ENCODE assay signal across 24 cellular contexts in the genomic region with DNA sequence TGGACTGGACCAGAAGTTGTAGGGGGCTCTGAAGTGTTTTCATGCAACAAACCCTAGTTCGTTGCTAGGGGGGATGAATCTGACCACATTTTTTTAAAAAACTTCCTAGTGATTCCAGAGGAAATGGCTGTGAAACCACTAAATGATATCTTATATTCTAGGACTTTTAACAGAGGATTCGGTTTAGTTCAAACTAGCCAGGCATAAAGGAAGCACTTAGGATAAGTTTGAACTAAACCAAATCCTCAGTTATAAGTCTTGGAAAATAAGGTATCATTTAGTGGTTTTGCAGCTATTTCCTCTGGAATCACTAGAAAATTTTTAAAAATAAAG.
"Had no signal": no experiment of that assay in that cellular context is flagged by ENCODE, and none has a peak within 500 bp of the region (broad histone marks: within the 10 kb centered on the region; RNA-seq: fewer than 3 reads in every experiment).

No MANE protein-coding gene starts in this region.

- H3K27ac Mint-ChIP-seq: activated B cell treated with CpG ODN at 0.5 μM for 24 hours; activated CD4-positive, alpha-beta T cell treated with anti-CD3 and anti-CD28 coated beads, Interleukin-2, amount 10 ng/mL, durations not matched to agents 24 days and 14 days; activated CD8-positive, alpha-beta memory T cell treated with anti-CD3 and anti-CD28 coated beads, Interleukin-2, amount 10 ng/mL, durations not matched to agents 7 days and 5 days; activated naive CD4-positive, alpha-beta T cell treated with anti-CD3 and anti-CD28 coated beads, Interleukin-2, amount 50 U/mL, for 24 hours; activated T-cell treated with anti-CD3 and anti-CD28 coated beads, Interleukin-2, amount 50 U/mL, for 24 hours; activated T-helper 1 cell treated with anti-CD3 and anti-CD28 coated beads, Interleukin-12 subunit alpha, Interleukin-12 subunit beta, Interleukin-2, Interleukin-4 antibody, amounts not matched to agents 30 ng/mL and 10 ng/mL and 1 ng/mL, durations not matched to agents 14 hours and 24 hours and 36 hours; T-helper 17 cell had no signal

- DNase-seq: activated B cell treated with CpG ODN at 0.5 μM for 24 hours; activated CD4-positive, alpha-beta T cell treated with anti-CD3 and anti-CD28 coated beads for 1 hour; activated CD4-positive, alpha-beta T cell treated with anti-CD3 and anti-CD28 coated beads, Interleukin-2, amount 10 ng/mL, durations not matched to agents 24 days and 14 days; activated CD4-positive, alpha-beta T cell treated with anti-CD3 and anti-CD28 coated beads, Interleukin-2, amount 50 U/mL, for 48 hours; activated CD8-positive, alpha-beta memory T cell treated with anti-CD3 and anti-CD28 coated beads, Interleukin-2, amount 10 ng/mL, durations not matched to agents 7 days and 5 days; activated effector memory CD4-positive, alpha-beta T cell treated with Interleukin-2 at 50 U/mL for 16 hours; activated naive CD4-positive, alpha-beta T cell; activated T-cell treated with anti-CD3 and anti-CD28 coated beads, Interleukin-2, amount 50 U/mL, for 24 hours; aorta; Karpas-422; MM.1S; NCI-H1105; NCI-H1436; NCI-H187; NCI-H2081; NCI-H446; NCI-H524; PC-3; SIG-M5; T-helper 17 cell; T-helper 9 cell had no signal

- H3K4me3 Mint-ChIP-seq: activated B cell treated with CpG ODN at 0.5 μM for 24 hours; activated CD4-positive, alpha-beta T cell treated with anti-CD3 and anti-CD28 coated beads, Interleukin-2, amount 10 ng/mL, durations not matched to agents 24 days and 14 days; activated CD8-positive, alpha-beta memory T cell treated with anti-CD3 and anti-CD28 coated beads, Interleukin-2, amount 10 ng/mL, durations not matched to agents 7 days and 5 days; activated naive CD4-positive, alpha-beta T cell treated with anti-CD3 and anti-CD28 coated beads, Interleukin-2, amount 50 U/mL, for 24 hours; activated T-cell treated with anti-CD3 and anti-CD28 coated beads, Interleukin-2, amount 50 U/mL, for 24 hours; activated T-helper 1 cell treated with anti-CD3 and anti-CD28 coated beads, Interleukin-12 subunit alpha, Interleukin-12 subunit beta, Interleukin-2, Interleukin-4 antibody, amounts not matched to agents 30 ng/mL and 10 ng/mL and 1 ng/mL, durations not matched to agents 14 hours and 24 hours and 36 hours; T-helper 17 cell had no signal

- H3K27me3 Mint-ChIP-seq: activated B cell treated with CpG ODN at 0.5 μM for 24 hours; activated CD4-positive, alpha-beta T cell treated with anti-CD3 and anti-CD28 coated beads, Interleukin-2, amount 10 ng/mL, durations not matched to agents 24 days and 14 days; activated CD8-positive, alpha-beta memory T cell treated with anti-CD3 and anti-CD28 coated beads, Interleukin-2, amount 10 ng/mL, durations not matched to agents 7 days and 5 days; activated T-cell treated with anti-CD3 and anti-CD28 coated beads, Interleukin-2, amount 50 U/mL, for 24 hours; T-helper 17 cell had no signal

- H3K4me3 ChIP-seq: K562 had no signal

- H3K9me3 Mint-ChIP-seq: activated B cell treated with CpG ODN at 0.5 μM for 24 hours; activated CD4-positive, alpha-beta T cell treated with anti-CD3 and anti-CD28 coated beads, Interleukin-2, amount 10 ng/mL, durations not matched to agents 24 days and 14 days; activated naive CD4-positive, alpha-beta T cell treated with anti-CD3 and anti-CD28 coated beads, Interleukin-2, amount 50 U/mL, for 24 hours; activated T-cell treated with anti-CD3 and anti-CD28 coated beads, Interleukin-2, amount 50 U/mL, for 24 hours; activated T-helper 1 cell treated with anti-CD3 and anti-CD28 coated beads, Interleukin-12 subunit alpha, Interleukin-12 subunit beta, Interleukin-2, Interleukin-4 antibody, amounts not matched to agents 30 ng/mL and 10 ng/mL and 1 ng/mL, durations not matched to agents 14 hours and 24 hours and 36 hours had no signal

- H3K36me3 Mint-ChIP-seq: activated CD8-positive, alpha-beta memory T cell treated with anti-CD3 and anti-CD28 coated beads, Interleukin-2, amount 10 ng/mL, durations not matched to agents 7 days and 5 days; activated naive CD4-positive, alpha-beta T cell treated with anti-CD3 and anti-CD28 coated beads, Interleukin-2, amount 50 U/mL, for 24 hours had no signal

- H3K4me1 Mint-ChIP-seq: activated B cell treated with CpG ODN at 0.5 μM for 24 hours; activated CD4-positive, alpha-beta T cell treated with anti-CD3 and anti-CD28 coated beads, Interleukin-2, amount 10 ng/mL, durations not matched to agents 24 days and 14 days; activated CD8-positive, alpha-beta memory T cell treated with anti-CD3 and anti-CD28 coated beads, Interleukin-2, amount 10 ng/mL, durations not matched to agents 7 days and 5 days; activated naive CD4-positive, alpha-beta T cell treated with anti-CD3 and anti-CD28 coated beads, Interleukin-2, amount 50 U/mL, for 24 hours; T-helper 17 cell had no signal

- ATAC-seq: activated CD8-positive, alpha-beta memory T cell treated with anti-CD3 and anti-CD28 coated beads, Interleukin-2, amount 10 ng/mL, durations not matched to agents 7 days and 5 days; K562; PC-3; T-helper 17 cell had no signal
